ENCODE assay signal across 8 cellular contexts in the genomic region with DNA sequence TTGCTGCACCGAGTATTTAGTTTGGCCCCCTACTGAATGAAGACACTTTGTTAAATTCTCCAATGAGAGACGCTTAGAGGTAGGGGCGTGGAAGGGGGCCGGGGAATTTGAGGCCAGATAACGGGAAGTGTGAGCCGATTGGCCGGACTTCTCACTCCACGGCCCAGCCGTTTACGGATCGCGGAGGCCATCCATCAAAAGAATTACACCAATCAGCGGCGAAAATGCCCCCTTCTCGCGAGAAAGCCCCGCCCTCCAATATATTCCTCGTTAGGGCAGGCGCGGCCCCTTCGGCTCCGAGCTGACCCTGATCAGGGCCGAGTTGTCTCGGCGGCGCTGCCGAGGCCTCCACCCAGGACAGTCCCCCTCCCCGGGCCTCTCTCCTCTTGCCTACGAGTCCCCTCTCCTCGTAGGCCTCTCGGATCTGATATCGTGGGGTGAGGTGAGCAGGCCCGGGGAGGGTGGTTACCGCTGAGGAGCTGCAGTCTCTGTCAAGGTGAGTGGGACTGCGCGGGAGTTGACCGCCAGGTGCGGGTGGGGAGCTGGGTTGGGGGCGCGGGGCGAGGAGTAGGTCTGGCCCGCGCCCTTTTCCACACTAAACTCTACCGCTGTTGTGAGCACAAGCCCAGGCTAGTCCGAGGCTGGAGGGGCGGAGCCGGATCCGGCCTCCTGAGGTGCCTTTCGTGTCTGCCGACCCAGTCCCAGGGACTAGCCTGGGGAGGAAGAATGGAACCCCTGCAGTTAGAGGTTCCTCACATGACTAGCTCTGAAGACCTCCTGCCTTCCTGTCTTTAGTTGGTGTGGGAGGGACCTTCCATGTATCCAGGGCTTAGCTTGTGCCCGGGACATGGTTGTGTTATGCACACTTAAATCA. TPM values are rescaled to one million over a fixed set of nuclear protein-coding genes. Genes with fewer than 3 reads are reported as not detected.
A peak's percentile ranks its signal among the peaks of the same experiment; 100 is the strongest.
DNase-seq lines count a peak whose midpoint lies in the region; ATAC-seq and TF ChIP-seq lines count a peak whose summit lies in the region.

A gene with protein sequence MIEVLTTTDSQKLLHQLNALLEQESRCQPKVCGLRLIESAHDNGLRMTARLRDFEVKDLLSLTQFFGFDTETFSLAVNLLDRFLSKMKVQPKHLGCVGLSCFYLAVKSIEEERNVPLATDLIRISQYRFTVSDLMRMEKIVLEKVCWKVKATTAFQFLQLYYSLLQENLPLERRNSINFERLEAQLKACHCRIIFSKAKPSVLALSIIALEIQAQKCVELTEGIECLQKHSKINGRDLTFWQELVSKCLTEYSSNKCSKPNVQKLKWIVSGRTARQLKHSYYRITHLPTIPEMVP (plus strand): TSS at position 287 of the 874 bp plus-strand sequence. CDS start 1,662 bp downstream, outside the sequence.

- peak within 1 kb of the TSS; percentile 76 for H3K27ac Mint-ChIP-seq in activated CD4-positive, alpha-beta memory T cell treated with anti-CD3 and anti-CD28 coated beads, Interleukin-2, amount 10 ng/mL, durations not matched to agents 7 days and 5 days

- peak in 20 of 56 donors; percentile 3 to 49 (median 15) for TF ChIP-seq CTCF in dorsolateral prefrontal cortex (IDR thresholded peaks at IDR 0.05 in 54 of 56, conservative IDR thresholded peaks at IDR 0.05 in 2 of 56; ENCODE audit: low read depth in 1 of 56, partially characterized antibody in 56 of 56)
- TF ChIP-seq CTCF in liver (IDR thresholded peaks at IDR 0.05; ENCODE audit: low read depth, low read length, missing input control): no peak

- H3K9ac ChIP-seq in liver (ENCODE audit: low read depth in 1 of 2, low read length in 2 of 2): peak within 1 kb of the TSS; percentile 93 to 99

- peaks cover 4 to 21% (median 12%) of the 10 kb centered on the region in 4 donors for H3K36me3 ChIP-seq in liver (ENCODE audit: control insufficient read depth in 4 of 4, insufficient read depth in 3 of 4, low read depth in 1 of 4, low read length in 3 of 4)

- TF ChIP-seq RAD21 in liver (IDR thresholded peaks at IDR 0.05): peak in 1 of 2 donors; percentile 24

- ATAC-seq in GM19397 (IDR thresholded peaks at IDR 0.05; ENCODE audit: unreplicated experiment) (peak; percentile 91), HG03571 (IDR thresholded peaks at IDR 0.05; ENCODE audit: unreplicated experiment) (peak; percentile 96)

- H3K4me1 Mint-ChIP-seq in activated CD4-positive, alpha-beta memory T cell treated with anti-CD3 and anti-CD28 coated beads, Interleukin-2, amount 10 ng/mL, durations not matched to agents 7 days and 5 days: peaks cover 47% of the 10 kb centered on the region

- H3K27ac ChIP-seq in dorsolateral prefrontal cortex: peak within 1 kb of the TSS; percentile 49 to 96 (median 85)
- H3K27ac ChIP-seq in liver (ENCODE audit: low read depth in 1 of 2, low read length in 2 of 2): peak within 1 kb of the TSS; percentile 95

- no peaks in the 10 kb centered on the region for H3K9me3 ChIP-seq in liver (ENCODE audit: control insufficient read depth in 4 of 4, low read length in 3 of 4)

- CTCF ChIA-PET in activated CD4-positive, alpha-beta memory T cell treated with anti-CD3 and anti-CD28 coated beads, Interleukin-2, amount 10 ng/mL, durations not matched to agents 7 days and 5 days (lab: Charles Lee): interaction anchor here (0.6 to 3.8 kb wide), 6 partner anchors 19 to 35 kb away, joined by 3 to 32 read pairs (median 3); partner anchors contain the start of genes HMMR and NUDCD2

- H3K9me3 Mint-ChIP-seq in activated CD4-positive, alpha-beta memory T cell treated with anti-CD3 and anti-CD28 coated beads, Interleukin-2, amount 10 ng/mL, durations not matched to agents 7 days and 5 days: no peaks in the 10 kb centered on the region

- DNase-seq in CD1c-positive myeloid dendritic cell (ENCODE audit: extremely low spot score) (peak; percentile 97), NCI-H82 (lab: John Stamatoyannopoulos, UW) (peak; percentile 98), dorsolateral prefrontal cortex (peak; percentile 87 to 97 (median 96))
- peak; percentile 93 for DNase-seq in activated CD4-positive, alpha-beta memory T cell treated with anti-CD3 and anti-CD28 coated beads, Interleukin-2, amount 10 ng/mL, durations not matched to agents 7 days and 5 days
- DNase-seq in stimulated activated CD4-positive, alpha-beta T cell treated with anti-CD3 and anti-CD28 coated beads, Interleukin-4, amount 100 ng/mL, for 24 hours: peak; percentile 93

- peaks cover 38% of the 10 kb centered on the region for H3K36me3 Mint-ChIP-seq in activated CD4-positive, alpha-beta memory T cell treated with anti-CD3 and anti-CD28 coated beads, Interleukin-2, amount 10 ng/mL, durations not matched to agents 7 days and 5 days (ENCODE audit: low read depth)

- peak within 1 kb of the TSS; percentile 86 for H3K4me3 Mint-ChIP-seq in activated CD4-positive, alpha-beta memory T cell treated with anti-CD3 and anti-CD28 coated beads, Interleukin-2, amount 10 ng/mL, durations not matched to agents 7 days and 5 days

- WGBS in liver: under 1% methylated on average over 51 of the region's 51 CpGs

- POLR2A ChIA-PET in activated CD4-positive, alpha-beta memory T cell treated with anti-CD3 and anti-CD28 coated beads, Interleukin-2, amount 10 ng/mL, durations not matched to agents 7 days and 5 days (lab: Charles Lee): interaction anchor here (0.8 to 8.7 kb wide), 14 partner anchors 10 to 74 kb away, joined by 3 to 385 read pairs (median 4); partner anchors contain the start of genes HMMR, MAT2B and NUDCD2

- H3K27me3 Mint-ChIP-seq in activated CD4-positive, alpha-beta memory T cell treated with anti-CD3 and anti-CD28 coated beads, Interleukin-2, amount 10 ng/mL, durations not matched to agents 7 days and 5 days: peaks cover 5% of the 10 kb centered on the region

- H3K4me3 ChIP-seq in dorsolateral prefrontal cortex (peak within 1 kb of the TSS; percentile 70 to 98 (median 91)), liver (ENCODE audit: low read depth in 1 of 3, low read length in 3 of 3) (peak within 1 kb of the TSS; percentile 84 to 97 (median 90))

- intact Hi-C loops in dorsolateral prefrontal cortex (cut with DNase I): loop anchor here in 1 of 2 donors (1.0 kb wide), 1 partner anchor 67 kb away; no protein-coding TSS in a partner anchor

- peaks cover 1 to 52% (median 34%) of the 10 kb centered on the region in 4 donors for H3K4me1 ChIP-seq in liver (ENCODE audit: control insufficient read depth in 4 of 4, insufficient read depth in 4 of 4, low read length in 3 of 4)

- no peaks in the 10 kb centered on the region for H3K27me3 ChIP-seq in dorsolateral prefrontal cortex
- H3K27me3 ChIP-seq in liver (ENCODE audit: control insufficient read depth in 4 of 4, insufficient read depth in 4 of 4, low read length in 3 of 4): no peaks in the 10 kb centered on the region

TF ChIP-seq in liver, 16 proteins besides CTCF, POLR2A, EP300 and RAD21 (continues in another document):
- peak in 1 of 2 donors; percentile 16 for TF ChIP-seq EGR1 (IDR thresholded peaks at IDR 0.05; ENCODE audit: low read depth in 2 of 2)
- no peak for TF ChIP-seq HNF4G (IDR thresholded peaks at IDR 0.05)
- TF ChIP-seq, protein P1, sequence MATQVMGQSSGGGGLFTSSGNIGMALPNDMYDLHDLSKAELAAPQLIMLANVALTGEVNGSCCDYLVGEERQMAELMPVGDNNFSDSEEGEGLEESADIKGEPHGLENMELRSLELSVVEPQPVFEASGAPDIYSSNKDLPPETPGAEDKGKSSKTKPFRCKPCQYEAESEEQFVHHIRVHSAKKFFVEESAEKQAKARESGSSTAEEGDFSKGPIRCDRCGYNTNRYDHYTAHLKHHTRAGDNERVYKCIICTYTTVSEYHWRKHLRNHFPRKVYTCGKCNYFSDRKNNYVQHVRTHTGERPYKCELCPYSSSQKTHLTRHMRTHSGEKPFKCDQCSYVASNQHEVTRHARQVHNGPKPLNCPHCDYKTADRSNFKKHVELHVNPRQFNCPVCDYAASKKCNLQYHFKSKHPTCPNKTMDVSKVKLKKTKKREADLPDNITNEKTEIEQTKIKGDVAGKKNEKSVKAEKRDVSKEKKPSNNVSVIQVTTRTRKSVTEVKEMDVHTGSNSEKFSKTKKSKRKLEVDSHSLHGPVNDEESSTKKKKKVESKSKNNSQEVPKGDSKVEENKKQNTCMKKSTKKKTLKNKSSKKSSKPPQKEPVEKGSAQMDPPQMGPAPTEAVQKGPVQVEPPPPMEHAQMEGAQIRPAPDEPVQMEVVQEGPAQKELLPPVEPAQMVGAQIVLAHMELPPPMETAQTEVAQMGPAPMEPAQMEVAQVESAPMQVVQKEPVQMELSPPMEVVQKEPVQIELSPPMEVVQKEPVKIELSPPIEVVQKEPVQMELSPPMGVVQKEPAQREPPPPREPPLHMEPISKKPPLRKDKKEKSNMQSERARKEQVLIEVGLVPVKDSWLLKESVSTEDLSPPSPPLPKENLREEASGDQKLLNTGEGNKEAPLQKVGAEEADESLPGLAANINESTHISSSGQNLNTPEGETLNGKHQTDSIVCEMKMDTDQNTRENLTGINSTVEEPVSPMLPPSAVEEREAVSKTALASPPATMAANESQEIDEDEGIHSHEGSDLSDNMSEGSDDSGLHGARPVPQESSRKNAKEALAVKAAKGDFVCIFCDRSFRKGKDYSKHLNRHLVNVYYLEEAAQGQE (IDR thresholded peaks at IDR 0.05): peak; percentile 96
- TF ChIP-seq TAF1 (conservative IDR thresholded peaks at IDR 0.05): peak; percentile 97
- TF ChIP-seq YY1 (IDR thresholded peaks at IDR 0.05): peak; percentile 48
- TF ChIP-seq FOXA2 (IDR thresholded peaks at IDR 0.05): no peak
- TF ChIP-seq RXRA (IDR thresholded peaks at IDR 0.05): peak; percentile 83 to 92
- TF ChIP-seq, protein P2, sequence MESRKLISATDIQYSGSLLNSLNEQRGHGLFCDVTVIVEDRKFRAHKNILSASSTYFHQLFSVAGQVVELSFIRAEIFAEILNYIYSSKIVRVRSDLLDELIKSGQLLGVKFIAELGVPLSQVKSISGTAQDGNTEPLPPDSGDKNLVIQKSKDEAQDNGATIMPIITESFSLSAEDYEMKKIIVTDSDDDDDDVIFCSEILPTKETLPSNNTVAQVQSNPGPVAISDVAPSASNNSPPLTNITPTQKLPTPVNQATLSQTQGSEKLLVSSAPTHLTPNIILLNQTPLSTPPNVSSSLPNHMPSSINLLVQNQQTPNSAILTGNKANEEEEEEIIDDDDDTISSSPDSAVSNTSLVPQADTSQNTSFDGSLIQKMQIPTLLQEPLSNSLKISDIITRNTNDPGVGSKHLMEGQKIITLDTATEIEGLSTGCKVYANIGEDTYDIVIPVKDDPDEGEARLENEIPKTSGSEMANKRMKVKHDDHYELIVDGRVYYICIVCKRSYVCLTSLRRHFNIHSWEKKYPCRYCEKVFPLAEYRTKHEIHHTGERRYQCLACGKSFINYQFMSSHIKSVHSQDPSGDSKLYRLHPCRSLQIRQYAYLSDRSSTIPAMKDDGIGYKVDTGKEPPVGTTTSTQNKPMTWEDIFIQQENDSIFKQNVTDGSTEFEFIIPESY (IDR thresholded peaks at IDR 0.05): peak; percentile 99
- peak; percentile 91 for TF ChIP-seq NR2F2 (IDR thresholded peaks at IDR 0.05)

RNA-seq across cellular contexts. Expression of the gene that starts here (rescaled TPM):
- total RNA-seq in activated CD4-positive, alpha-beta memory T cell treated with anti-CD3 and anti-CD28 coated beads, Interleukin-2, amount 10 ng/mL, durations not matched to agents 7 days and 5 days: 100 to 1,000 TPM; 143 to 154 TPM
- total RNA-seq in dorsolateral prefrontal cortex (10 to 100 TPM; 30.0 to 88.2 (median 49.4) TPM), liver (10 to 100 TPM; 74.2 to 93.7 TPM)
- 10 to 100 TPM; 30.9 to 73.9 TPM for polyA plus RNA-seq in liver

Comparison
In these comparisons a context has a peak if more than half of its experiments do, and no peak if none do; other contexts are left out.
1. Peak in every context shown above with its lines: DNase-seq, ATAC-seq, H3K4me3 ChIP-seq and H3K27ac ChIP-seq.